In genomic region chr15:77608774-77609173, GRCh38 we compare ENCODE assay signal across 1 cellular context.
TF ChIP-seq lines count a peak whose summit lies in the region.

No MANE protein-coding gene starts in this region.

TF ChIP-seq in K562, 482 proteins besides CTCF, POLR2A, EP300 and RAD21 (continued from another document):
- peak; percentile 83 for TF ChIP-seq USF2 (CRISPR knock-in tag; IDR thresholded peaks at IDR 0.05)
- TF ChIP-seq USF1 (CRISPR knock-in tag; IDR thresholded peaks at IDR 0.05): peak; percentile 84
- TF ChIP-seq EHMT2 (IDR thresholded peaks at IDR 0.05): 0 out of 2 replicates have a peak, but pooled peaks have one; percentile 12
- no peak for TF ChIP-seq PCBP1 (IDR thresholded peaks at IDR 0.05; ENCODE audit: low read depth, low read length, poor library complexity, severe bottlenecking)
- TF ChIP-seq RAD51 (IDR thresholded peaks at IDR 0.05; ENCODE audit: borderline replicate concordance, low read depth): peak; percentile 78; the same call in 1 of the 2 replicates
- 0 out of 2 replicates have a peak, but pooled peaks have one; percentile 41 for TF ChIP-seq ZNF384 (IDR thresholded peaks at IDR 0.05; ENCODE audit: low read depth, low read length)
TF ChIP-seq in K562: peak in this region for 7.
